In genomic region chr10:31034041-31034918, GRCh38 we compare ENCODE assay signal across 10 cellular contexts. TPM values are rescaled to one million over a fixed set of nuclear protein-coding genes. Genes with fewer than 3 reads are reported as not detected.
A peak's percentile ranks its signal among the peaks of the same experiment; 100 is the strongest.
DNase-seq lines count a peak whose midpoint lies in the region; TF ChIP-seq lines count a peak whose summit lies in the region.
"Had no signal": no experiment of that assay in that cellular context is flagged by ENCODE, and none has a peak within 500 bp of the region (broad histone marks: within the 10 kb centered on the region; RNA-seq: fewer than 3 reads in every experiment).

No MANE protein-coding gene starts in this region.

- no peak overlapping the region for H3K4me3 ChIP-seq in BJ (ENCODE audit: low read depth, low read length)
- H3K4me3 ChIP-seq in brain microvascular endothelial cell (ENCODE audit: low read depth, low read length) = no peak overlapping the region

- H3K27ac ChIP-seq in brain microvascular endothelial cell = peak overlapping the region; percentile 53

- POLR2A ChIA-PET in BJ (lab: Charles Lee) = interaction anchor here (0.6 kb wide), 1 partner anchor 222 kb away, joined by 3 read pairs; no protein-coding TSS in a partner anchor
- POLR2A ChIA-PET in HEK293T (lab: Yijun Ruan, JAX) = no interaction called here

- DNase-seq in BJ (ENCODE audit: low read depth) (peak; percentile 87), Kasumi-1 (lab: John Stamatoyannopoulos, UW) (peak; percentile 19 to 24), brain microvascular endothelial cell (peak; percentile 86), non-pigmented ciliary epithelial cell (ENCODE audit: low read depth) (peak; percentile 96), NAMALWA (ENCODE audit: low spot score) (no peak), NCI-H1105 treated with DMSO at 0.1 percent for 48 hours (lab: John Stamatoyannopoulos, UW) (no peak), NCI-H1436 (lab: John Stamatoyannopoulos, UW) (no peak), HEK293T (ENCODE audit: extremely low spot score) (no peak)
- DNase-seq: NCI-H774; stimulated activated CD4-positive, alpha-beta T cell treated with anti-CD3 and anti-CD28 coated beads, Interleukin-15, amount 100 ng/mL, for 24 hours had no signal

- CTCF ChIA-PET in BJ (lab: Yijun Ruan, JAX) = interaction anchor here (0.6 to 1.7 kb wide), 4 partner anchors 42 to 774 kb away, joined by 3 to 5 read pairs (median 4); no protein-coding TSS in a partner anchor
- CTCF ChIA-PET in HEK293T (lab: Yijun Ruan, JAX) = no interaction called here

- H3K36me3 ChIP-seq in BJ (ENCODE audit: control insufficient read depth, insufficient read depth, low read length) = no peaks in the 10 kb centered on the region
- no peaks in the 10 kb centered on the region for H3K36me3 ChIP-seq in brain microvascular endothelial cell (replicated peaks)

- TF ChIP-seq CTCF in BJ (IDR thresholded peaks at IDR 0.05; ENCODE audit: insufficient read depth, low read depth, low read length) (no peak), brain microvascular endothelial cell (IDR thresholded peaks at IDR 0.05; ENCODE audit: low read depth, low read length, missing control alignments) (no peak)

- in situ Hi-C loops in brain microvascular endothelial cell (cut with HindIII; ENCODE audit: low pct_ligation_motif_present, low sequenced_read_pairs) = no loop called here

- H3K27me3 ChIP-seq in BJ (ENCODE audit: control insufficient read depth, insufficient read depth, low read length) = no peaks in the 10 kb centered on the region
- H3K27me3 ChIP-seq in brain microvascular endothelial cell (replicated peaks) = no peaks in the 10 kb centered on the region

TF ChIP-seq in HEK293T, 16 proteins besides CTCF, POLR2A, EP300 and RAD21:
- TF ChIP-seq L3MBTL2 (conservative IDR thresholded peaks at IDR 0.05) (no peak), ELF4 (IDR thresholded peaks at IDR 0.05) (no peak), ARNT (IDR thresholded peaks at IDR 0.05) (no peak), FOXK2 (IDR thresholded peaks at IDR 0.05) (no peak), SUZ12 (IDR thresholded peaks at IDR 0.05) (no peak)
- TF ChIP-seq, protein P1, sequence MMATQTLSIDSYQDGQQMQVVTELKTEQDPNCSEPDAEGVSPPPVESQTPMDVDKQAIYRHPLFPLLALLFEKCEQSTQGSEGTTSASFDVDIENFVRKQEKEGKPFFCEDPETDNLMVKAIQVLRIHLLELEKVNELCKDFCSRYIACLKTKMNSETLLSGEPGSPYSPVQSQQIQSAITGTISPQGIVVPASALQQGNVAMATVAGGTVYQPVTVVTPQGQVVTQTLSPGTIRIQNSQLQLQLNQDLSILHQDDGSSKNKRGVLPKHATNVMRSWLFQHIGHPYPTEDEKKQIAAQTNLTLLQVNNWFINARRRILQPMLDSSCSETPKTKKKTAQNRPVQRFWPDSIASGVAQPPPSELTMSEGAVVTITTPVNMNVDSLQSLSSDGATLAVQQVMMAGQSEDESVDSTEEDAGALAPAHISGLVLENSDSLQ (IDR thresholded peaks at IDR 0.05) = no peak

RNA-seq across cellular contexts. Expression of gene ZNF438, which starts 2.6 kb away (rescaled TPM):
- polyA plus RNA-seq in BJ (2011; rRNA removed) = 3.7 and 4.1 TPM in 2 replicates
- 3.1 and 4.6 TPM in 2 replicates for polyA minus RNA-seq in BJ (2011; rRNA and poly(A)+ RNA removed)

Comparison
In these comparisons a context has a peak if more than half of its experiments do, and no peak if none do; other contexts are left out.
1. DNase-seq: peak in BJ (single experiment), Kasumi-1 (2 of 2), brain microvascular endothelial cell (single experiment) and non-pigmented ciliary epithelial cell (single experiment); none in NAMALWA (single experiment), NCI-H1105 treated with DMSO at 0.1 percent for 48 hours (single experiment), NCI-H1436 (single experiment) and HEK293T (single experiment).